20 cellular contexts compared by ENCODE assay signal in genomic region chr19:17027428-17027816, GRCh38. TPM values are rescaled to one million over a fixed set of nuclear protein-coding genes. Genes with fewer than 3 reads are reported as not detected.
A peak's percentile ranks its signal among the peaks of the same experiment; 100 is the strongest.
DNase-seq lines count a peak whose midpoint lies in the region; ATAC-seq lines count a peak whose summit lies in the region.
"Had no signal": no experiment of that assay in that cellular context is flagged by ENCODE, and none has a peak within 500 bp of the region (broad histone marks: within the 10 kb centered on the region; RNA-seq: fewer than 3 reads in every experiment).

No MANE protein-coding gene starts in this region.

- POLR2A ChIA-PET in naive thymus-derived CD4-positive, alpha-beta T cell (lab: Charles Lee): no interaction called here

- no peaks in the 10 kb centered on the region for H3K9me3 ChIP-seq in iPS-20b (ENCODE audit: insufficient read depth, low read depth, low read length)
- H3K9me3 ChIP-seq in naive thymus-derived CD4-positive, alpha-beta T cell (ENCODE audit: control insufficient read depth in 2 of 3, low read length in 3 of 3): peaks cover 0 to 20% (median 0%) of the 10 kb centered on the region in 3 experiments

- H3K4me3 ChIP-seq in iPS-20b (ENCODE audit: low read length): peak overlapping the region; percentile 51; the same call in 1 of the 2 replicates
- H3K4me3 ChIP-seq in naive thymus-derived CD4-positive, alpha-beta T cell (ENCODE audit: low read length): no peak overlapping the region

- no peak overlapping the region for H3K27ac ChIP-seq in iPS-20b (ENCODE audit: low read length)
- no peak overlapping the region for H3K27ac ChIP-seq in naive thymus-derived CD4-positive, alpha-beta T cell (ENCODE audit: low read depth, low read length)
- H3K27ac ChIP-seq: C4-2B had no signal

- no peak for ATAC-seq in activated T-cell treated with anti-CD3 and anti-CD28 coated beads, Interleukin-2, amount 50 U/mL, for 72 hours (replicated peaks in 1 of 2)
- no peak for ATAC-seq in activated T-helper 17 cell treated with anti-CD3 and anti-CD28 coated beads, Interleukin-2, amount 50 U/mL, for 72 hours (replicated peaks)
- ATAC-seq in stimulated activated effector memory CD8-positive, alpha-beta T cell treated with anti-CD3 and anti-CD28 coated beads, Interleukin-12 subunit alpha, Interleukin-12 subunit beta, amount 100 ng/mL, for 72 hours: no peak
- ATAC-seq in naive thymus-derived CD4-positive, alpha-beta T cell: no peak
- ATAC-seq: left lobe of liver had no signal

- H3K4me1 Mint-ChIP-seq in activated T-cell treated with anti-CD3 and anti-CD28 coated beads, Interleukin-2, amount 50 U/mL, for 72 hours (ENCODE audit: low read depth): no peaks in the 10 kb centered on the region
- peaks cover 5% of the 10 kb centered on the region for H3K4me1 Mint-ChIP-seq in activated T-helper 17 cell treated with anti-CD3 and anti-CD28 coated beads, Interleukin-2, amount 50 U/mL, for 72 hours
- peaks cover 8% of the 10 kb centered on the region for H3K4me1 Mint-ChIP-seq in stimulated activated effector memory CD8-positive, alpha-beta T cell treated with anti-CD3 and anti-CD28 coated beads, Interleukin-12 subunit alpha, Interleukin-12 subunit beta, amount 100 ng/mL, for 72 hours
- peaks cover 3 to 14% (median 8%) of the 10 kb centered on the region in 7 donors for H3K4me1 Mint-ChIP-seq in naive thymus-derived CD4-positive, alpha-beta T cell

- CTCF ChIA-PET in naive thymus-derived CD4-positive, alpha-beta T cell (lab: Charles Lee): interaction anchor here (0.5 kb wide), 1 partner anchor 256 kb away, joined by 3 read pairs; no protein-coding TSS in a partner anchor

- H3K9ac ChIP-seq in iPS-20b (ENCODE audit: low read depth, low read length): no peak overlapping the region

- peak overlapping the region; percentile 45 to 68 for H3K4me3 Mint-ChIP-seq in activated T-cell treated with anti-CD3 and anti-CD28 coated beads, Interleukin-2, amount 50 U/mL, for 72 hours
- peak overlapping the region; percentile 27 for H3K4me3 Mint-ChIP-seq in activated T-helper 17 cell treated with anti-CD3 and anti-CD28 coated beads, Interleukin-2, amount 50 U/mL, for 72 hours
- peak overlapping the region; percentile 7 for H3K4me3 Mint-ChIP-seq in stimulated activated effector memory CD8-positive, alpha-beta T cell treated with anti-CD3 and anti-CD28 coated beads, Interleukin-12 subunit alpha, Interleukin-12 subunit beta, amount 100 ng/mL, for 72 hours
- H3K4me3 Mint-ChIP-seq in naive thymus-derived CD4-positive, alpha-beta T cell: peak overlapping the region in 5 of 10 donors; percentile 21 to 82 (median 56)

- peaks cover 45% of the 10 kb centered on the region for H3K27me3 Mint-ChIP-seq in activated T-cell treated with anti-CD3 and anti-CD28 coated beads, Interleukin-2, amount 50 U/mL, for 72 hours (ENCODE audit: low read depth)
- peaks cover 46% of the 10 kb centered on the region for H3K27me3 Mint-ChIP-seq in activated T-helper 17 cell treated with anti-CD3 and anti-CD28 coated beads, Interleukin-2, amount 50 U/mL, for 72 hours
- peaks cover 36 to 62% (median 48%) of the 10 kb centered on the region in 5 donors for H3K27me3 Mint-ChIP-seq in naive thymus-derived CD4-positive, alpha-beta T cell

- no peaks in the 10 kb centered on the region; the same call in 1 of the 2 replicates for H3K36me3 ChIP-seq in iPS-20b (ENCODE audit: insufficient read depth, low read depth, low read length)
- no peaks in the 10 kb centered on the region for H3K36me3 ChIP-seq in naive thymus-derived CD4-positive, alpha-beta T cell (ENCODE audit: control insufficient read depth in 2 of 3, insufficient read depth in 3 of 3, low read length in 3 of 3)

- H3K9me3 Mint-ChIP-seq in activated T-cell treated with anti-CD3 and anti-CD28 coated beads, Interleukin-2, amount 50 U/mL, for 72 hours: peaks cover 2 to 4% of the 10 kb centered on the region in 2 donors
- peaks cover 10% of the 10 kb centered on the region for H3K9me3 Mint-ChIP-seq in activated T-helper 17 cell treated with anti-CD3 and anti-CD28 coated beads, Interleukin-2, amount 50 U/mL, for 72 hours
- peaks cover 3% of the 10 kb centered on the region for H3K9me3 Mint-ChIP-seq in stimulated activated effector memory CD8-positive, alpha-beta T cell treated with anti-CD3 and anti-CD28 coated beads, Interleukin-12 subunit alpha, Interleukin-12 subunit beta, amount 100 ng/mL, for 72 hours
- peaks cover 0 to 27% (median 17%) of the 10 kb centered on the region in 11 donors for H3K9me3 Mint-ChIP-seq in naive thymus-derived CD4-positive, alpha-beta T cell

- H3K36me3 Mint-ChIP-seq in activated T-cell treated with anti-CD3 and anti-CD28 coated beads, Interleukin-2, amount 50 U/mL, for 72 hours (ENCODE audit: insufficient read depth in 2 of 2): peaks cover 4 to 6% of the 10 kb centered on the region in 2 donors
- no peaks in the 10 kb centered on the region for H3K36me3 Mint-ChIP-seq in activated T-helper 17 cell treated with anti-CD3 and anti-CD28 coated beads, Interleukin-2, amount 50 U/mL, for 72 hours (ENCODE audit: low read depth)
- no peaks in the 10 kb centered on the region for H3K36me3 Mint-ChIP-seq in stimulated activated effector memory CD8-positive, alpha-beta T cell treated with anti-CD3 and anti-CD28 coated beads, Interleukin-12 subunit alpha, Interleukin-12 subunit beta, amount 100 ng/mL, for 72 hours
- peaks cover 0 to 24% (median 17%) of the 10 kb centered on the region in 5 donors for H3K36me3 Mint-ChIP-seq in naive thymus-derived CD4-positive, alpha-beta T cell

- no peak for DNase-seq in activated T-cell treated with anti-CD3 and anti-CD28 coated beads, Interleukin-2, amount 50 U/mL, for 72 hours
- DNase-seq in activated T-cell treated with anti-CD3 and anti-CD28 coated beads for 4 hours (no peak), AG08395 (ENCODE audit: low spot score) (no peak), kidney tubule cell (ENCODE audit: low spot score) (no peak)
- no peak for DNase-seq in stimulated activated effector memory CD8-positive, alpha-beta T cell treated with anti-CD3 and anti-CD28 coated beads, Interleukin-12 subunit alpha, Interleukin-12 subunit beta, amount 100 ng/mL, for 72 hours (ENCODE audit: low spot score in 2 of 2)
- no peak for DNase-seq in naive thymus-derived CD4-positive, alpha-beta T cell
- DNase-seq: 8988T; activated CD8-positive, alpha-beta memory T cell treated with anti-CD3 and anti-CD28 coated beads for 24 hours; amygdala; central memory CD4-positive, alpha-beta T cell; NCI-H1105 treated with DMSO at 0.1 percent for 48 hours; NCI-H526; OCI-M1; stimulated activated CD4-positive, alpha-beta T cell treated with anti-CD3 and anti-CD28 coated beads, Interleukin-4, amount 100 ng/mL, for 1 hour; T-helper 9 cell had no signal

- H3K27me3 ChIP-seq in iPS-20b (ENCODE audit: insufficient read depth, low read length): peaks cover 23% of the 10 kb centered on the region
- peaks cover 0 to 11% of the 10 kb centered on the region in 2 donors for H3K27me3 ChIP-seq in naive thymus-derived CD4-positive, alpha-beta T cell (ENCODE audit: control insufficient read depth in 2 of 2, insufficient read depth in 2 of 2, low read length in 2 of 2)

- no peak overlapping the region for H3K27ac Mint-ChIP-seq in activated T-cell treated with anti-CD3 and anti-CD28 coated beads, Interleukin-2, amount 50 U/mL, for 72 hours
- no peak overlapping the region for H3K27ac Mint-ChIP-seq in activated T-helper 17 cell treated with anti-CD3 and anti-CD28 coated beads, Interleukin-2, amount 50 U/mL, for 72 hours
- H3K27ac Mint-ChIP-seq in stimulated activated effector memory CD8-positive, alpha-beta T cell treated with anti-CD3 and anti-CD28 coated beads, Interleukin-12 subunit alpha, Interleukin-12 subunit beta, amount 100 ng/mL, for 72 hours: no peak overlapping the region
- H3K27ac Mint-ChIP-seq in naive thymus-derived CD4-positive, alpha-beta T cell: no peak overlapping the region
- H3K27ac Mint-ChIP-seq: activated T-helper 2 cell treated with anti-CD3 and anti-CD28 coated beads, Interferon-gamma antibody, Interleukin-2, Interleukin-4, amounts not matched to agents 10 μg/mL and 5 μg/mL and 100 μg/mL, durations not matched to agents 14 hours and 24 hours and 36 hours had no signal

- H3K4me1 ChIP-seq in iPS-20b (ENCODE audit: insufficient read depth, low read length): peaks cover 5% of the 10 kb centered on the region; the same call in 1 of the 2 replicates
- peaks cover 0 to 7% of the 10 kb centered on the region in 2 donors for H3K4me1 ChIP-seq in naive thymus-derived CD4-positive, alpha-beta T cell (ENCODE audit: control insufficient read depth in 2 of 2, insufficient read depth in 2 of 2, low read length in 2 of 2)

- intact Hi-C loops in naive thymus-derived CD4-positive, alpha-beta T cell (cut with micrococcal nuclease): loop anchor here in 1 of 2 donors (2.0 kb wide), 1 partner anchor 27 kb away; no protein-coding TSS in a partner anchor

RNA-seq across cellular contexts. Expression of gene CPAMD8, which starts 0.8 kb away (rescaled TPM):
- under 1 TPM; 0.28 to 0.43 TPM for total RNA-seq in activated T-cell treated with anti-CD3 and anti-CD28 coated beads, Interleukin-2, amount 50 U/mL, for 72 hours
- 1 to 10 TPM in 1 of 2 donors, under 1 TPM in 1; 0.11 to 6.5 TPM for total RNA-seq in activated T-helper 17 cell treated with anti-CD3 and anti-CD28 coated beads, Interleukin-2, amount 50 U/mL, for 72 hours
- 1 to 10 TPM in 4 of 5 experiments, under 1 TPM in 1; 0.44 to 6.6 (median 3.2) TPM for total RNA-seq in naive thymus-derived CD4-positive, alpha-beta T cell
- under 1 TPM; 0.18 to 0.66 TPM for polyA plus RNA-seq in naive thymus-derived CD4-positive, alpha-beta T cell

RNA-seq across cellular contexts. Expression of gene HAUS8, which starts 47.8 kb away (rescaled TPM):
- 10 to 100 TPM; 37.3 to 45.6 TPM for total RNA-seq in activated T-cell treated with anti-CD3 and anti-CD28 coated beads, Interleukin-2, amount 50 U/mL, for 72 hours
- 10 to 100 TPM; 26.0 to 35.2 TPM for total RNA-seq in activated T-helper 17 cell treated with anti-CD3 and anti-CD28 coated beads, Interleukin-2, amount 50 U/mL, for 72 hours
- 10 to 100 TPM; 16.7 to 31.5 (median 19.3) TPM for total RNA-seq in naive thymus-derived CD4-positive, alpha-beta T cell
- polyA plus RNA-seq in naive thymus-derived CD4-positive, alpha-beta T cell: 10 to 100 TPM in 1 of 2 donors, 1 to 10 TPM in 1; 9.4 to 11.5 TPM

RNA-seq across cellular contexts. Expression of gene MYO9B, which starts 48.2 kb away (rescaled TPM):
- total RNA-seq in activated T-cell treated with anti-CD3 and anti-CD28 coated beads, Interleukin-2, amount 50 U/mL, for 72 hours: 100 to 1,000 TPM; 106 to 135 TPM
- 100 to 1,000 TPM; 149 to 152 TPM for total RNA-seq in activated T-helper 17 cell treated with anti-CD3 and anti-CD28 coated beads, Interleukin-2, amount 50 U/mL, for 72 hours
- 100 to 1,000 TPM; 154 to 297 (median 205) TPM for total RNA-seq in naive thymus-derived CD4-positive, alpha-beta T cell
- 10 to 100 TPM in 1 of 2 donors, 1 to 10 TPM in 1; 5.6 to 26.2 TPM for polyA plus RNA-seq in naive thymus-derived CD4-positive, alpha-beta T cell
